9 cellular contexts compared by ENCODE assay signal in genomic region chr11:57530215-57530595, GRCh38. TPM values are rescaled to one million over a fixed set of nuclear protein-coding genes. Genes with fewer than 3 reads are reported as not detected.
A peak's percentile ranks its signal among the peaks of the same experiment; 100 is the strongest.
DNase-seq lines count a peak whose midpoint lies in the region; ATAC-seq and TF ChIP-seq lines count a peak whose summit lies in the region.
"Had no signal": no experiment of that assay in that cellular context is flagged by ENCODE, and none has a peak within 500 bp of the region (broad histone marks: within the 10 kb centered on the region; RNA-seq: fewer than 3 reads in every experiment).

No MANE protein-coding gene starts in this region.

- H3K9ac ChIP-seq in iPS-20b (ENCODE audit: low read depth, low read length), result peak overlapping the region; percentile 93

- H3K27me3 ChIP-seq in iPS-20b (ENCODE audit: insufficient read depth, low read length), result no peaks in the 10 kb centered on the region
- no peaks in the 10 kb centered on the region for H3K27me3 ChIP-seq in stomach

- H3K27ac ChIP-seq in iPS-20b (ENCODE audit: low read length), result no peak overlapping the region
- peak overlapping the region; percentile 20 to 82 (median 78) for H3K27ac ChIP-seq in stomach

- no peaks in the 10 kb centered on the region for H3K9me3 Mint-ChIP-seq in activated naive CD4-positive, alpha-beta T cell treated with anti-CD3 and anti-CD28 coated beads, Interleukin-2, amount 50 U/mL, for 72 hours

- H3K36me3 ChIP-seq in iPS-20b (ENCODE audit: insufficient read depth, low read depth, low read length), result peaks cover 16% of the 10 kb centered on the region
- H3K36me3 ChIP-seq in stomach, result peaks cover 0 to 18% (median 16%) of the 10 kb centered on the region in 4 donors

- peaks cover 16 to 21% of the 10 kb centered on the region in 2 donors for H3K36me3 Mint-ChIP-seq in activated naive CD4-positive, alpha-beta T cell treated with anti-CD3 and anti-CD28 coated beads, Interleukin-2, amount 50 U/mL, for 72 hours

- DNase-seq in Right ventricle myocardium superior (peak; percentile 46), Right ventricle myocardium inferior (ENCODE audit: missing footprints) (no peak), stomach (no peak), COR-L47 (lab: John Stamatoyannopoulos, UW) (no peak), NCI-H510A treated with DMSO at 0.1 percent for 48 hours (lab: John Stamatoyannopoulos, UW) (no peak), kidney tubule cell (ENCODE audit: low spot score) (no peak)
- peak in 1 of 2 donors; percentile 10 for DNase-seq in activated naive CD4-positive, alpha-beta T cell treated with anti-CD3 and anti-CD28 coated beads, Interleukin-2, amount 50 U/mL, for 72 hours (ENCODE audit: low spot score in 2 of 2)

- 0 to 3% (median 1%) methylated on average over 9 to 17 of the region's 17 CpGs for WGBS in stomach, 5 donors

- peak overlapping the region; percentile 94 to 98 for H3K27ac Mint-ChIP-seq in activated naive CD4-positive, alpha-beta T cell treated with anti-CD3 and anti-CD28 coated beads, Interleukin-2, amount 50 U/mL, for 72 hours

- peak overlapping the region; percentile 93 for H3K4me3 ChIP-seq in iPS-20b (ENCODE audit: low read length)
- peak overlapping the region; percentile 58 to 76 (median 73) for H3K4me3 ChIP-seq in stomach

- no peak for TF ChIP-seq CTCF in stomach (IDR thresholded peaks at IDR 0.05)

- TF ChIP-seq POLR2A in stomach (IDR thresholded peaks at IDR 0.05), result no peak

- TF ChIP-seq EP300 in stomach (IDR thresholded peaks at IDR 0.05), result no peak

- H3K4me1 ChIP-seq in iPS-20b (ENCODE audit: insufficient read depth, low read length) (peaks cover 5% of the 10 kb centered on the region; the same call in 1 of the 2 replicates), stomach (peaks cover 8 to 28% (median 18%) of the 10 kb centered on the region in 4 donors)

- intact Hi-C loops in Right ventricle myocardium superior (cut with DNase I), result no loop called here
- intact Hi-C loops in Right ventricle myocardium inferior (cut with DNase I), result loop anchor here (2.0 kb wide), 1 partner anchor 31 kb away; no protein-coding TSS in a partner anchor
- intact Hi-C loops in stomach (cut with DNase I; ENCODE audit: low total_unique reads), result no loop called here

- no peaks in the 10 kb centered on the region for H3K9me3 ChIP-seq in iPS-20b (ENCODE audit: insufficient read depth, low read depth, low read length)
- no peaks in the 10 kb centered on the region for H3K9me3 ChIP-seq in stomach

- ATAC-seq in Right ventricle myocardium superior (ENCODE audit: poor library complexity) (no peak), Right ventricle myocardium inferior (no peak)
- ATAC-seq in activated naive CD4-positive, alpha-beta T cell treated with anti-CD3 and anti-CD28 coated beads, Interleukin-2, amount 50 U/mL, for 72 hours, result peak in 1 of 2 donors; percentile 7

RNA-seq across cellular contexts. Expression of gene TIMM10, which starts 0.3 kb away (rescaled TPM):
- total RNA-seq in Right ventricle myocardium superior (64.8 TPM), Right ventricle myocardium inferior (58.1 TPM), stomach (10 to 100 TPM in 3 of 5 donors, 1 to 10 TPM in 2; 1.7 to 51.3 (median 31.3) TPM)
- total RNA-seq in activated naive CD4-positive, alpha-beta T cell treated with anti-CD3 and anti-CD28 coated beads, Interleukin-2, amount 50 U/mL, for 72 hours, result 10 to 100 TPM; 86.8 to 90.1 TPM
- polyA plus RNA-seq in stomach, result 10 to 100 TPM; 66.7 to 79.6 (median 73.7) TPM

RNA-seq across cellular contexts. Expression of gene SMTNL1, which starts 7.2 kb away (rescaled TPM):
- not detected for total RNA-seq in Right ventricle myocardium superior
- total RNA-seq in Right ventricle myocardium inferior, result not detected
- not detected for total RNA-seq in activated naive CD4-positive, alpha-beta T cell treated with anti-CD3 and anti-CD28 coated beads, Interleukin-2, amount 50 U/mL, for 72 hours
- total RNA-seq in stomach, result not detected
- polyA plus RNA-seq in stomach, result not detected
- total RNA-seq: glomerular endothelial cell had no signal

RNA-seq across cellular contexts. Expression of gene SLC43A1, which starts 14.7 kb away (rescaled TPM):
- total RNA-seq in Right ventricle myocardium superior (5.4 TPM), Right ventricle myocardium inferior (6.4 TPM), stomach (10 to 100 TPM; 10.5 to 38.4 (median 18.5) TPM)
- total RNA-seq in activated naive CD4-positive, alpha-beta T cell treated with anti-CD3 and anti-CD28 coated beads, Interleukin-2, amount 50 U/mL, for 72 hours, result 10 to 100 TPM; 11.4 to 26.0 TPM
- 10 to 100 TPM; 16.0 to 24.6 (median 19.7) TPM for polyA plus RNA-seq in stomach

RNA-seq across cellular contexts. Expression of gene UBE2L6, which starts 37.3 kb away (rescaled TPM):
- total RNA-seq in Right ventricle myocardium superior (15.1 TPM), Right ventricle myocardium inferior (19.2 TPM), stomach (10 to 100 TPM in 4 of 5 donors, 1 to 10 TPM in 1; 2.2 to 57.8 (median 21.3) TPM)
- 100 to 1,000 TPM; 122 to 188 TPM for total RNA-seq in activated naive CD4-positive, alpha-beta T cell treated with anti-CD3 and anti-CD28 coated beads, Interleukin-2, amount 50 U/mL, for 72 hours
- 10 to 100 TPM; 47.3 to 73.0 (median 71.4) TPM for polyA plus RNA-seq in stomach
